In the genomic region with DNA sequence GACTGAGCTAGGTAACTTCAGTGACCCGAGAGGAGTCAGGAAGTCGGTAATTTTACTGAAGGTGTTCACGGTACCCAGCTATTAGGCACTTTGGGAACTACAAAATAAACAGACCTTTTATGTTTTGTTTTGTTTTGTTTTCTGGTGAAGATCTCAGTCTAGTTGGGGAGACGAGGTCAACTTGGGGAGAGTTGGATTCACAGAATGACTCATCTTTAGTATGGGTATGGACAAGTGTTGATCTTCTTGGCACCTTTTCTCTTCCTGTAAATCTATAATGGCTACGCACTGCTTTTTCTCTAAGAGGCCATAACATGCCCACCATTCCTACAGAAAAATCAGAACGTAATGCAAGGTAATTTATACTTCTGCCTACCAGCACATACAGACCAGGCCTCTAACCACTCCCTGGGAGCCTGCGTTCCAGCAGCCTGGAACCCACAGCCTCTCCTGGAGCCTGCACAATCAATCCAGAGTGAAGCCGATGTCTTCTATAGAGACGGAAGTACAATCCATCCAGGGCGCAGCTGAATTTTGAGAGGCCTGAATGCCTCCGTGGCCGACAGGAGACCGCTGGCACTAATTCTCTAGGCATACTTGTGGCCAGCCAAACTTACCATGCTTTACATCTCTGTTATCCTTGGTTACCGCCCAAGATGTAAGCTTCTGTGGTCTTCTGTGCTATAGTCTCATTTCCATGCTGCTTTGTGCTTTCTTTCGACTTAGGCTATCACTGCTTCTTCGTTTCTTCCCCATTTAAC, we compare ENCODE assay signal across 8 cellular contexts. TPM values are rescaled to one million over a fixed set of nuclear protein-coding genes. Genes with fewer than 3 reads are reported as not detected.
A peak's percentile ranks its signal among the peaks of the same experiment; 100 is the strongest.
DNase-seq lines count a peak whose midpoint lies in the region; ATAC-seq and TF ChIP-seq lines count a peak whose summit lies in the region.

No MANE protein-coding gene starts in this region.

- H3K9me3 ChIP-seq in psoas muscle: no peaks in the 10 kb centered on the region

- ATAC-seq in GM21528 (IDR thresholded peaks at IDR 0.05; ENCODE audit: low FRiP score, unreplicated experiment): peak; percentile 26
- peak; percentile 6 for ATAC-seq in Right ventricle myocardium superior (ENCODE audit: poor library complexity)
- peak; percentile 37 to 61 (median 48) for ATAC-seq in psoas muscle

- H3K27ac Mint-ChIP-seq in activated naive CD4-positive, alpha-beta T cell treated with anti-CD3 and anti-CD28 coated beads, Interleukin-2, amount 10 ng/mL, durations not matched to agents 7 days and 5 days: peak overlapping the region; percentile 93

- 6 to 8% (median 8%) methylated on average over 16 of the region's 16 CpGs for WGBS in psoas muscle, 3 donors

- CTCF ChIA-PET in activated naive CD4-positive, alpha-beta T cell treated with anti-CD3 and anti-CD28 coated beads, Interleukin-2, amount 10 ng/mL, durations not matched to agents 7 days and 5 days (lab: Charles Lee): interaction anchor here (0.9 kb wide), 1 partner anchor 45 kb away, joined by 4 read pairs; no protein-coding TSS in a partner anchor

- H3K27me3 Mint-ChIP-seq in activated naive CD4-positive, alpha-beta T cell treated with anti-CD3 and anti-CD28 coated beads, Interleukin-2, amount 10 ng/mL, durations not matched to agents 7 days and 5 days: no peaks in the 10 kb centered on the region

- no peaks in the 10 kb centered on the region for H3K9me3 Mint-ChIP-seq in activated naive CD4-positive, alpha-beta T cell treated with anti-CD3 and anti-CD28 coated beads, Interleukin-2, amount 10 ng/mL, durations not matched to agents 7 days and 5 days

- peaks cover 15% of the 10 kb centered on the region for H3K36me3 Mint-ChIP-seq in activated naive CD4-positive, alpha-beta T cell treated with anti-CD3 and anti-CD28 coated beads, Interleukin-2, amount 10 ng/mL, durations not matched to agents 7 days and 5 days

- DNase-seq in DMS79 treated with DMSO at 0.1 percent for 48 hours (lab: John Stamatoyannopoulos, UW) (peak; percentile 41), LHCN-M2 (ENCODE audit: low read depth) (peak; percentile 23), Right ventricle myocardium superior (no peak), psoas muscle (no peak), GF-D8 (lab: John Stamatoyannopoulos, UW) (no peak), 8988T (no peak)
- DNase-seq in activated naive CD4-positive, alpha-beta T cell treated with anti-CD3 and anti-CD28 coated beads, Interleukin-2, amount 10 ng/mL, durations not matched to agents 7 days and 5 days: peak; percentile 28

- H3K27ac ChIP-seq in psoas muscle: peak overlapping the region; percentile 85

- H3K4me1 ChIP-seq in psoas muscle: peaks cover 11% of the 10 kb centered on the region

- peaks cover 0 to 18% of the 10 kb centered on the region in 2 donors for H3K36me3 ChIP-seq in psoas muscle (ENCODE audit: insufficient read depth in 1 of 2, low read depth in 1 of 2)

- intact Hi-C loops in Right ventricle myocardium superior (cut with DNase I): loop anchor here (5.0 to 10.0 kb wide), 2 partner anchors 92 to 194 kb away; a partner anchor contains a TSS
- intact Hi-C loops in psoas muscle (cut with DNase I): loop anchor here (2.0 to 5.0 kb wide), 2 partner anchors 90 to 194 kb away; no protein-coding TSS in a partner anchor

- H3K27me3 ChIP-seq in psoas muscle (ENCODE audit: insufficient read depth in 3 of 3, low read length in 2 of 3): no peaks in the 10 kb centered on the region

- peak overlapping the region; percentile 84 for H3K4me3 ChIP-seq in psoas muscle

- H3K4me3 Mint-ChIP-seq in activated naive CD4-positive, alpha-beta T cell treated with anti-CD3 and anti-CD28 coated beads, Interleukin-2, amount 10 ng/mL, durations not matched to agents 7 days and 5 days: peak overlapping the region; percentile 95

- H3K4me1 Mint-ChIP-seq in activated naive CD4-positive, alpha-beta T cell treated with anti-CD3 and anti-CD28 coated beads, Interleukin-2, amount 10 ng/mL, durations not matched to agents 7 days and 5 days: peaks cover 51% of the 10 kb centered on the region

- TF ChIP-seq CTCF in psoas muscle (IDR thresholded peaks at IDR 0.05): no peak

RNA-seq across cellular contexts. Expression of a gene that starts 0.7 kb away (rescaled TPM):
- total RNA-seq in LHCN-M2 (2014; rRNA removed) (76.2 and 77.3 TPM in 2 replicates), Right ventricle myocardium superior (23.3 TPM), psoas muscle (10 to 100 TPM; 27.0 to 43.8 (median 30.2) TPM)
- polyA plus RNA-seq in LHCN-M2 (2012): 41.4 TPM
- 10 to 100 TPM; 25.7 to 52.9 (median 26.4) TPM for polyA plus RNA-seq in psoas muscle

RNA-seq across cellular contexts. Expression of a gene that starts 0.8 kb away (rescaled TPM):
- total RNA-seq in LHCN-M2 (2014; rRNA removed) (33.6 and 35.5 TPM in 2 replicates), Right ventricle myocardium superior (59.0 TPM), psoas muscle (10 to 100 TPM; 52.5 to 66.4 (median 57.5) TPM)
- polyA plus RNA-seq in LHCN-M2 (2012): 57.4 TPM
- polyA plus RNA-seq in psoas muscle: 10 to 100 TPM; 22.1 to 65.1 (median 35.0) TPM

Comparison
In these comparisons a context has a peak if more than half of its experiments do, and no peak if none do; other contexts are left out.
1. DNase-seq: peak in DMS79 treated with DMSO at 0.1 percent for 48 hours (single experiment), LHCN-M2 (single experiment) and activated naive CD4-positive, alpha-beta T cell treated with anti-CD3 and anti-CD28 coated beads, Interleukin-2, amount 10 ng/mL, durations not matched to agents 7 days and 5 days (single experiment); none in Right ventricle myocardium superior (single experiment), psoas muscle (0 of 2), GF-D8 (single experiment) and 8988T (single experiment).
2. Peak in every context shown above with its lines, with median percentiles within 50 percentile points of each other: ATAC-seq.